8 cellular contexts compared by ENCODE assay signal in genomic region chrX:12901486-12901885, GRCh38. TPM values are rescaled to one million over a fixed set of nuclear protein-coding genes. Genes with fewer than 3 reads are reported as not detected.
A peak's percentile ranks its signal among the peaks of the same experiment; 100 is the strongest.
DNase-seq lines count a peak whose midpoint lies in the region; ATAC-seq and TF ChIP-seq lines count a peak whose summit lies in the region.

No MANE protein-coding gene starts in this region.

- POLR2A ChIA-PET in PC-9 (lab: Charles Lee; ENCODE audit: unreplicated experiment) = no interaction called here

- H3K4me2 ChIP-seq in DOHH2 (ENCODE audit: low read length) = no peak overlapping the region
- H3K4me2 ChIP-seq in PC-9 = peak overlapping the region; percentile 34; the same call in 1 of the 2 replicates
- no peak overlapping the region for H3K4me2 ChIP-seq in parathyroid adenoma (ENCODE audit: low read length)

- H3K27me3 Mint-ChIP-seq in activated T-helper 2 cell treated with anti-CD3 and anti-CD28 coated beads, Interferon-gamma antibody, Interleukin-2, Interleukin-4, amounts not matched to agents 10 μg/mL and 5 μg/mL and 100 μg/mL, durations not matched to agents 14 hours and 24 hours and 36 hours (ENCODE audit: low read depth) = peaks cover 1% of the 10 kb centered on the region

- H4K20me1 ChIP-seq in DOHH2 (ENCODE audit: control insufficient read depth, insufficient read depth, low read depth, low read length) = no peaks in the 10 kb centered on the region
- no peaks in the 10 kb centered on the region for H4K20me1 ChIP-seq in PC-9 (ENCODE audit: insufficient read depth)

- peak; percentile 67 for ATAC-seq in HG03159 (IDR thresholded peaks at IDR 0.05; ENCODE audit: unreplicated experiment)

- TF ChIP-seq CTCF in DOHH2 (IDR thresholded peaks at IDR 0.05; ENCODE audit: low read depth, low read length, poor library complexity, severe bottlenecking) (peak; percentile 55), PC-9 (conservative IDR thresholded peaks at IDR 0.05) (peak; percentile 73), fibroblast of villous mesenchyme (IDR thresholded peaks at IDR 0.05; ENCODE audit: insufficient read depth, low read depth, low read length) (peak; percentile 59), parathyroid adenoma (IDR thresholded peaks at IDR 0.05) (peak; percentile 29)

- H3K4me1 ChIP-seq in DOHH2 (ENCODE audit: control insufficient read depth, low read length) (no peaks in the 10 kb centered on the region), PC-9 (replicated peaks; ENCODE audit: insufficient read depth) (no peaks in the 10 kb centered on the region), parathyroid adenoma (no peaks in the 10 kb centered on the region)

- no peak overlapping the region for H3K4me3 Mint-ChIP-seq in activated T-helper 2 cell treated with anti-CD3 and anti-CD28 coated beads, Interferon-gamma antibody, Interleukin-2, Interleukin-4, amounts not matched to agents 10 μg/mL and 5 μg/mL and 100 μg/mL, durations not matched to agents 14 hours and 24 hours and 36 hours (ENCODE audit: low read depth)

- no peaks in the 10 kb centered on the region for H3K9me3 Mint-ChIP-seq in activated T-helper 2 cell treated with anti-CD3 and anti-CD28 coated beads, Interferon-gamma antibody, Interleukin-2, Interleukin-4, amounts not matched to agents 10 μg/mL and 5 μg/mL and 100 μg/mL, durations not matched to agents 14 hours and 24 hours and 36 hours

- no peak overlapping the region for H3K27ac Mint-ChIP-seq in activated T-helper 2 cell treated with anti-CD3 and anti-CD28 coated beads, Interferon-gamma antibody, Interleukin-2, Interleukin-4, amounts not matched to agents 10 μg/mL and 5 μg/mL and 100 μg/mL, durations not matched to agents 14 hours and 24 hours and 36 hours

- no TSS peak for BruUV-seq in PC-9 (replicated peaks; lab: Mats Ljungman, UMichigan)

- CTCF ChIA-PET in PC-9 (lab: Charles Lee) = interaction anchor here (0.8 kb wide), 1 partner anchor 11 kb away, joined by 7 read pairs; no protein-coding TSS in a partner anchor

- H3K79me2 ChIP-seq in DOHH2 (ENCODE audit: control insufficient read depth, low read length) = no peaks in the 10 kb centered on the region
- H3K79me2 ChIP-seq in PC-9 (ENCODE audit: low read depth) = no peaks in the 10 kb centered on the region
- H3K79me2 ChIP-seq in parathyroid adenoma = no peaks in the 10 kb centered on the region

- H3K27me3 ChIP-seq in DOHH2 (ENCODE audit: control insufficient read depth, low read length) (no peaks in the 10 kb centered on the region), PC-9 (ENCODE audit: insufficient read depth, low read depth) (no peaks in the 10 kb centered on the region), parathyroid adenoma (ENCODE audit: control insufficient read depth, insufficient read depth, low read length) (no peaks in the 10 kb centered on the region)

- H3F3A ChIP-seq in DOHH2 (ENCODE audit: control insufficient read depth, insufficient read depth) (no peaks in the 10 kb centered on the region), PC-9 (ENCODE audit: insufficient read depth, low read depth) (no peaks in the 10 kb centered on the region)

- H3K4me3 ChIP-seq in DOHH2 (ENCODE audit: low read length) (no peak overlapping the region), PC-9 (no peak overlapping the region), fibroblast of villous mesenchyme (ENCODE audit: low read depth, low read length) (no peak overlapping the region), parathyroid adenoma (ENCODE audit: low read depth, low read length) (no peak overlapping the region)

- H3K9me2 ChIP-seq in DOHH2 (replicated peaks; ENCODE audit: control insufficient read depth, low read length) (no peaks in the 10 kb centered on the region), PC-9 (ENCODE audit: insufficient read depth) (no peaks in the 10 kb centered on the region)

- H2AFZ ChIP-seq in PC-9 (no peak overlapping the region), parathyroid adenoma (no peak overlapping the region)

- H3K9ac ChIP-seq in parathyroid adenoma = no peak overlapping the region

- H3K4me1 Mint-ChIP-seq in activated T-helper 2 cell treated with anti-CD3 and anti-CD28 coated beads, Interferon-gamma antibody, Interleukin-2, Interleukin-4, amounts not matched to agents 10 μg/mL and 5 μg/mL and 100 μg/mL, durations not matched to agents 14 hours and 24 hours and 36 hours (ENCODE audit: low read depth) = peaks cover 12% of the 10 kb centered on the region

- H3K36me3 ChIP-seq in DOHH2 (ENCODE audit: control insufficient read depth, low read length) (no peaks in the 10 kb centered on the region), PC-9 (ENCODE audit: low read depth) (no peaks in the 10 kb centered on the region), parathyroid adenoma (ENCODE audit: control insufficient read depth, insufficient read depth, low read length) (no peaks in the 10 kb centered on the region)

- no peaks in the 10 kb centered on the region for H3K9me3 ChIP-seq in DOHH2 (ENCODE audit: control insufficient read depth, insufficient read depth, low read length)
- no peaks in the 10 kb centered on the region for H3K9me3 ChIP-seq in PC-9 (ENCODE audit: insufficient read depth, low read depth)
- H3K9me3 ChIP-seq in parathyroid adenoma (ENCODE audit: control insufficient read depth, low read length) = no peaks in the 10 kb centered on the region

- peak; percentile 52 to 57 for DNase-seq in PC-9
- DNase-seq in activated T-helper 2 cell treated with anti-CD3 and anti-CD28 coated beads, Interferon-gamma antibody, Interleukin-2, Interleukin-4, amounts not matched to agents 10 μg/mL and 5 μg/mL and 100 μg/mL, durations not matched to agents 14 hours and 24 hours and 36 hours (ENCODE audit: low spot score) = peak; percentile 44
- peak; percentile 51 for DNase-seq in fibroblast of villous mesenchyme (ENCODE audit: low read depth)
- DNase-seq in ureter (ENCODE audit: low spot score) = peak; percentile 70
- no peak for DNase-seq in T1000 (lab: John Stamatoyannopoulos, UW)

- intact Hi-C loops in PC-9 (cut with micrococcal nuclease; ENCODE audit: unreplicated experiment) = loop anchor here (1.0 to 5.0 kb wide), 4 partner anchors 46 to 587 kb away; no protein-coding TSS in a partner anchor
- intact Hi-C loops in activated T-helper 2 cell treated with anti-CD3 and anti-CD28 coated beads, Interferon-gamma antibody, Interleukin-2, Interleukin-4, amounts not matched to agents 10 μg/mL and 5 μg/mL and 100 μg/mL, durations not matched to agents 14 hours and 24 hours and 36 hours (cut with micrococcal nuclease) = no loop called here

- H3K27ac ChIP-seq in DOHH2 (ENCODE audit: low read depth, low read length) = no peak overlapping the region
- no peak overlapping the region for H3K27ac ChIP-seq in PC-9
- no peak overlapping the region for H3K27ac ChIP-seq in parathyroid adenoma

- H3K36me3 Mint-ChIP-seq in activated T-helper 2 cell treated with anti-CD3 and anti-CD28 coated beads, Interferon-gamma antibody, Interleukin-2, Interleukin-4, amounts not matched to agents 10 μg/mL and 5 μg/mL and 100 μg/mL, durations not matched to agents 14 hours and 24 hours and 36 hours (ENCODE audit: low read depth) = no peaks in the 10 kb centered on the region

RNA-seq across cellular contexts. Expression of gene TLR8, which starts 4.9 kb away (rescaled TPM):
- total RNA-seq in PC-9 (2021) (not detected in 2 replicates), fibroblast of villous mesenchyme (not detected in 2 replicates), ureter (0.89 TPM)
- total RNA-seq in activated T-helper 2 cell treated with anti-CD3 and anti-CD28 coated beads, Interferon-gamma antibody, Interleukin-2, Interleukin-4, amounts not matched to agents 10 μg/mL and 5 μg/mL and 100 μg/mL, durations not matched to agents 14 hours and 24 hours and 36 hours = not detected in 2 replicates

RNA-seq across cellular contexts. Expression of gene TLR7, which starts 34.6 kb away (rescaled TPM):
- total RNA-seq in PC-9 (2021) (not detected in 2 replicates), fibroblast of villous mesenchyme (not detected in 2 replicates), ureter (1.0 TPM)
- 0.11 TPM in 1 of 2 replicates, not detected in the other for total RNA-seq in activated T-helper 2 cell treated with anti-CD3 and anti-CD28 coated beads, Interferon-gamma antibody, Interleukin-2, Interleukin-4, amounts not matched to agents 10 μg/mL and 5 μg/mL and 100 μg/mL, durations not matched to agents 14 hours and 24 hours and 36 hours
